23 cellular contexts compared by ENCODE assay signal in the genomic region with DNA sequence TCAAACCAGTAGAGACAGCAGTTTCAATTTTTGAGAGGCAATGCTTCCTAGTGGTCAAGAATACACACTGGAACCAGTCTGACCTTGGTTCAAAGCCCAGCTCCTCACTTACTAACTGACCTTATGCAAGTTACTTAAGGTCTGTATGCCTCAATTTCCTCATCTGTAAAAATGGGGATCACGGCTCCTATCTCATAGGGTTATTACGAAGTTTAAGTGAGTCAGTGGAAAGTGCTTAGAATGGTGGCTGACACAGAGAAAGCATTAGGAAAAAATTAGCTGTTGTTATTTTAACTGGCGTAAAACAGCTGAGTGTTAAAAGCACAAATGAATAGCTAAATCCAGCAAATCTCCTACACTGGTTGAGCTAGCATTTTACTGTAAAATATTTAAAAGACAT.
"Had no signal": no experiment of that assay in that cellular context is flagged by ENCODE, and none has a peak within 500 bp of the region (broad histone marks: within the 10 kb centered on the region; RNA-seq: fewer than 3 reads in every experiment).

No MANE protein-coding gene starts in this region.

- H3K79me2 ChIP-seq: hepatocyte had no signal

- H2AFZ ChIP-seq: hepatocyte, parathyroid adenoma had no signal

- H3K27ac Mint-ChIP-seq: activated CD4-positive, alpha-beta T cell treated with anti-CD3 and anti-CD28 coated beads, Interleukin-2, amount 10 ng/mL, durations not matched to agents 7 days and 5 days; activated CD8-positive, alpha-beta T cell treated with anti-CD3 and anti-CD28 coated beads, Interleukin-2, amount 10 ng/mL, durations not matched to agents 7 days and 5 days; activated naive CD4-positive, alpha-beta T cell treated with anti-CD3 and anti-CD28 coated beads for 36 hours; activated T-cell treated with anti-CD3 and anti-CD28 coated beads, Interleukin-2, amount 50 U/mL, for 24 hours; naive thymus-derived CD8-positive, alpha-beta T cell had no signal

- H3K9me3 ChIP-seq: body of pancreas, colonic mucosa, neutrophil, sigmoid colon, tibial nerve had no signal

- FAIRE-seq: urothelium cell line had no signal

- ATAC-seq: activated CD8-positive, alpha-beta T cell treated with anti-CD3 and anti-CD28 coated beads, Interleukin-2, amount 10 ng/mL, durations not matched to agents 7 days and 5 days; body of pancreas; naive thymus-derived CD8-positive, alpha-beta T cell had no signal

- H3K4me1 ChIP-seq: colonic mucosa, sigmoid colon had no signal

- H3K4me3 ChIP-seq: body of pancreas, colonic mucosa, hepatocyte, sigmoid colon, SK-N-MC, tibial nerve had no signal

- H3K4me3 Mint-ChIP-seq: activated CD4-positive, alpha-beta T cell treated with anti-CD3 and anti-CD28 coated beads, Interleukin-2, amount 10 ng/mL, durations not matched to agents 7 days and 5 days; activated CD8-positive, alpha-beta T cell treated with anti-CD3 and anti-CD28 coated beads, Interleukin-2, amount 10 ng/mL, durations not matched to agents 7 days and 5 days; activated naive CD4-positive, alpha-beta T cell treated with anti-CD3 and anti-CD28 coated beads for 36 hours; activated T-cell treated with anti-CD3 and anti-CD28 coated beads, Interleukin-2, amount 50 U/mL, for 24 hours; naive thymus-derived CD8-positive, alpha-beta T cell had no signal

- H3K36me3 ChIP-seq: colonic mucosa, neutrophil, sigmoid colon, tibial nerve had no signal

- H3K4me1 Mint-ChIP-seq: activated CD4-positive, alpha-beta T cell treated with anti-CD3 and anti-CD28 coated beads, Interleukin-2, amount 10 ng/mL, durations not matched to agents 7 days and 5 days had no signal

- H3K9me3 Mint-ChIP-seq: activated CD4-positive, alpha-beta T cell treated with anti-CD3 and anti-CD28 coated beads, Interleukin-2, amount 10 ng/mL, durations not matched to agents 7 days and 5 days; activated naive CD4-positive, alpha-beta T cell treated with anti-CD3 and anti-CD28 coated beads for 36 hours; activated T-cell treated with anti-CD3 and anti-CD28 coated beads, Interleukin-2, amount 50 U/mL, for 24 hours; naive thymus-derived CD8-positive, alpha-beta T cell had no signal

- H3K27ac ChIP-seq: body of pancreas, colonic mucosa, hepatocyte, neutrophil, parathyroid adenoma, sigmoid colon had no signal

- H3K27me3 ChIP-seq: body of pancreas, colonic mucosa, hepatocyte, neutrophil, sigmoid colon, tibial nerve had no signal

- H3K27me3 Mint-ChIP-seq: naive thymus-derived CD8-positive, alpha-beta T cell had no signal

- H3K9ac ChIP-seq: parathyroid adenoma had no signal

- DNase-seq: activated CD4-positive, alpha-beta T cell treated with anti-CD3 and anti-CD28 coated beads, Interleukin-2, amount 10 ng/mL, durations not matched to agents 7 days and 5 days; activated CD8-positive, alpha-beta T cell treated with anti-CD3 and anti-CD28 coated beads, Interleukin-2, amount 10 ng/mL, durations not matched to agents 7 days and 5 days; activated naive CD4-positive, alpha-beta T cell treated with anti-CD3 and anti-CD28 coated beads for 36 hours; activated T-cell treated with anti-CD3 and anti-CD28 coated beads, Interleukin-2, amount 50 U/mL, for 24 hours; amniotic stem cell; body of pancreas; central memory CD4-positive, alpha-beta T cell; colonic mucosa; mesenchymal stem cell; naive thymus-derived CD8-positive, alpha-beta T cell; sigmoid colon; stimulated activated CD4-positive, alpha-beta T cell treated with anti-CD3 and anti-CD28 coated beads, Interleukin-12 subunit alpha, Interleukin-12 subunit beta, amount 100 ng/mL, for 4 hours; stimulated activated CD4-positive, alpha-beta T cell treated with anti-CD3 and anti-CD28 coated beads, Interleukin-1b, Interleukin-23, amount 100 ng/mL, for 48 hours; stimulated activated CD8-positive, alpha-beta memory T cell treated with anti-CD3 and anti-CD28 coated beads, Interleukin-4, amount 100 ng/mL, for 48 hours; stimulated activated naive CD4-positive, alpha-beta T cell; T-helper 1 cell; T-helper 9 cell had no signal
